In genomic region chr13:109401891-109402290, GRCh38 we compare ENCODE assay signal across 2 cellular contexts.
TF ChIP-seq lines count a peak whose summit lies in the region.

No MANE protein-coding gene starts in this region.

TF ChIP-seq in IMR-90, 13 proteins besides CTCF, POLR2A, EP300 and RAD21:
- peak; percentile 27 for TF ChIP-seq MAFK (IDR thresholded peaks at IDR 0.05; ENCODE audit: low read depth, low read length)
- no peak for TF ChIP-seq SMC3 (IDR thresholded peaks at IDR 0.05; ENCODE audit: low read depth, low read length)

TF ChIP-seq in HepG2, 621 proteins besides CTCF, POLR2A, EP300 and RAD21:
- TF ChIP-seq HMG20A (CRISPR knock-in tag; IDR thresholded peaks at IDR 0.05; ENCODE audit: borderline replicate concordance): no peak
- peak; percentile 10 to 51; a peak in 2 of 4 replicates for TF ChIP-seq MAFK (conservative IDR thresholded peaks at IDR 0.05 in 1 of 2, IDR thresholded peaks at IDR 0.05 in 1 of 2; ENCODE audit: low read length in 2 of 2)
- no peak for TF ChIP-seq PPARG (CRISPR knock-in tag; conservative IDR thresholded peaks at IDR 0.05)
- no peak for TF ChIP-seq PCBP2 (optimal IDR thresholded peaks at IDR 0.05; ENCODE audit: low read depth, low read length, poor library complexity, severe bottlenecking)
